21 cellular contexts compared by ENCODE assay signal in the genomic region with DNA sequence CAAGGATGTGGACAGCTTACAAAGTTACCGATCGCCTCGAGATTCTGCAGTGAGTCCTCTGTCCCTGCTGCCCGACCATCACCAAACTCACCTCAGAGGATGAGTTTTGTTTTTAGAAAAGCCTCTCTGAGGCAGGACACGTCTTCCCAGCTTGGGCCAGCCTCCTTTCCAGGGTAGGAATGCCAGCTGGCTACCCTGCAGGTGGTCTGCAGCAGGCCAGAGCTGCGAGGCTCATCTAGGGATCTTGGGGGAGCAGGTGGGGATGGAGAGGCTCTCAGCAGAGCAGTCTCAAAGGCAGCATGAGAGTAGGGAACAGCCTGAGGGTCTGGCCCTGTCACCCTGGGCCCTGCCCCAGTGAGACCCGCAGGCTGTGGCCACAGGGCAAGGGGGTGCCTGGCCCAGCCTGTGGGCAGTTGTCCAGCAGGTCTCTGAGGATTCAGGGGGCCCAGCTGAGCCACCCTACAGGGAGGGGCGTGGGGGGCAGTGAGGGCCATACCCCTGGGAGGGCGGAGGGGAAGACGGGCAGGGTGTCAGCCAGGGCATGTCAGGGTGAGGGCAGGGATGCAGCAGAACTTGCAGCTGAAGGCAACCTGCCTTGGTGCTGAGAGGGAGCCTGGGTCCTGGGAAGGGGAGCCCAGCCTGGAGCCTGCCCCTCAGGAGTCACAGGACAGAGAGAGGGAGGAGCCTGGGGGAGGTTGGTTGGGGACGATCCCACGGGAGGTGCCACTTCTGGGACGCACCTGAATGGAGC. TPM values are rescaled to one million over a fixed set of nuclear protein-coding genes. Genes with fewer than 3 reads are reported as not detected.
DNase-seq lines count a peak whose midpoint lies in the region; ATAC-seq and TF ChIP-seq lines count a peak whose summit lies in the region.
"Had no signal": no experiment of that assay in that cellular context is flagged by ENCODE, and none has a peak within 500 bp of the region (broad histone marks: within the 10 kb centered on the region; RNA-seq: fewer than 3 reads in every experiment).

No MANE protein-coding gene starts in this region.

- no peaks in the 10 kb centered on the region for H3K36me3 Mint-ChIP-seq in CD14-positive monocyte

- H3K79me2 ChIP-seq in PC-3 (ENCODE audit: low read length), result no peaks in the 10 kb centered on the region

- no peaks in the 10 kb centered on the region for H3K27me3 ChIP-seq in PC-3 (ENCODE audit: low read length)

- no peaks in the 10 kb centered on the region for H4K20me1 ChIP-seq in PC-3 (ENCODE audit: low read length)

- peaks cover 0 to 4% (median 0%) of the 10 kb centered on the region in 7 donors for H3K9me3 Mint-ChIP-seq in CD14-positive monocyte
- H3K9me3 Mint-ChIP-seq: CD4-positive, alpha-beta T cell had no signal

- CTCF ChIA-PET in PC-3 (lab: Charles Lee), result no interaction called here

- H3F3A ChIP-seq in PC-3 (ENCODE audit: low read length, unreplicated experiment), result no peaks in the 10 kb centered on the region

- H3K36me3 ChIP-seq in PC-3 (ENCODE audit: low read depth, low read length), result no peaks in the 10 kb centered on the region

- no peak overlapping the region for H3K4me3 ChIP-seq in PC-3 (ENCODE audit: low read length)
- H3K4me3 ChIP-seq: GM12878, GM23248 had no signal

- no peaks in the 10 kb centered on the region for H3K4me1 ChIP-seq in PC-3 (ENCODE audit: insufficient read depth, low read length)

- no peak overlapping the region for H3K4me3 Mint-ChIP-seq in CD14-positive monocyte
- H3K4me3 Mint-ChIP-seq: CD4-positive, alpha-beta T cell had no signal

- ATAC-seq in PC-3, result no peak
- ATAC-seq: GM12878, HCT116 had no signal

- H2AFZ ChIP-seq in PC-3 (ENCODE audit: low read length), result no peak overlapping the region
- H2AFZ ChIP-seq: GM23248 had no signal

- H3K27ac ChIP-seq in PC-3 (ENCODE audit: low read length), result no peak overlapping the region
- H3K27ac ChIP-seq: GM23248 had no signal

- POLR2A ChIA-PET in PC-3 (lab: Charles Lee; ENCODE audit: unreplicated experiment), result no interaction called here

- no peak overlapping the region for H3K9ac ChIP-seq in PC-3 (ENCODE audit: low read length)
- H3K9ac ChIP-seq: GM23248 had no signal

- peak; percentile 24 for DNase-seq in activated CD4-positive, CD25-positive, alpha-beta regulatory T cell treated with anti-CD3 and anti-CD28 coated beads, Interleukin-2, amount 50 U/mL, for 72 hours
- DNase-seq in activated CD4-positive, CD25-positive, alpha-beta regulatory T cell (lab: John Stamatoyannopoulos, UW), result no peak
- peak; percentile 41 for DNase-seq in CD14-positive monocyte (ENCODE audit: low spot score)
- peak; percentile 71 for DNase-seq in cerebellar cortex (ENCODE audit: low spot score)
- peak; percentile 77 for DNase-seq in mesenteric fat pad (ENCODE audit: low spot score)
- no peak for DNase-seq in PC-3
- no peak for DNase-seq in midbrain (lab: John Stamatoyannopoulos, UW)
- no peak for DNase-seq in NCI-H748 (lab: John Stamatoyannopoulos, UW; ENCODE audit: unreplicated experiment)
- DNase-seq: 8988T; GM23248; MM.1S; NCI-H1092; NCI-H2081; NCI-H2171 treated with DMSO at 0.1 percent for 48 hours; NCI-H446 treated with DMSO at 0.1 percent for 48 hours; NCI-H69; NK-92 treated with Interleukin-12 subunit alpha and Interleukin-12 subunit beta, amount 100 ng/mL, for 24 hours; SIG-M5 had no signal

- H3K27me3 Mint-ChIP-seq in CD14-positive monocyte (ENCODE audit: low read depth in 3 of 3), result peaks cover 1 to 2% (median 1%) of the 10 kb centered on the region in 3 donors
- H3K27me3 Mint-ChIP-seq: CD4-positive, alpha-beta T cell had no signal

- BruUV-seq in PC-3 (replicated peaks; lab: Mats Ljungman, UMichigan), result no TSS peak

- H3K27ac Mint-ChIP-seq in CD14-positive monocyte, result peak overlapping the region in 1 of 7 donors; percentile 28
- H3K27ac Mint-ChIP-seq: CD4-positive, alpha-beta T cell had no signal

- no peaks in the 10 kb centered on the region for H3K9me2 ChIP-seq in PC-3 (replicated peaks; ENCODE audit: low read length)

- peaks cover 5% of the 10 kb centered on the region for H3K4me1 Mint-ChIP-seq in CD14-positive monocyte

- no peak overlapping the region for H3K4me2 ChIP-seq in PC-3 (ENCODE audit: low read length)

- TF ChIP-seq CTCF in CD14-positive monocyte (IDR thresholded peaks at IDR 0.05) (no peak), PC-3 (conservative IDR thresholded peaks at IDR 0.05; ENCODE audit: low read depth, low read length) (no peak)

- H3K9me3 ChIP-seq in PC-3 (ENCODE audit: low read length), result no peaks in the 10 kb centered on the region

- intact Hi-C loops in CD14-positive monocyte (cut with micrococcal nuclease), result no loop called here
- intact Hi-C loops in PC-3 (cut with micrococcal nuclease), result no loop called here

RNA-seq across cellular contexts. Expression of a gene that starts 57.3 kb away (rescaled TPM):
- 100 to 1,000 TPM; 146 to 170 TPM for polyA plus RNA-seq in CD14-positive monocyte
- total RNA-seq in mesenteric fat pad (385 TPM), PC-3 (2014; rRNA removed) (135 and 167 TPM in 2 replicates)

Comparison
In these comparisons a context has a peak if more than half of its experiments do, and no peak if none do; other contexts are left out.
1. DNase-seq: peak in activated CD4-positive, CD25-positive, alpha-beta regulatory T cell treated with anti-CD3 and anti-CD28 coated beads, Interleukin-2, amount 50 U/mL, for 72 hours (single experiment), CD14-positive monocyte (single experiment), cerebellar cortex (single experiment) and mesenteric fat pad (single experiment); none in activated CD4-positive, CD25-positive, alpha-beta regulatory T cell (0 of 4), PC-3 (single experiment), midbrain (single experiment) and NCI-H748 (single experiment).